ENCODE assay signal across 21 cellular contexts in genomic region chr2:67660871-67661270, GRCh38.
DNase-seq lines count a peak whose midpoint lies in the region; TF ChIP-seq lines count a peak whose summit lies in the region.
"Had no signal": no experiment of that assay in that cellular context is flagged by ENCODE, and none has a peak within 500 bp of the region (broad histone marks: within the 10 kb centered on the region; RNA-seq: fewer than 3 reads in every experiment).

No MANE protein-coding gene starts in this region.

- H3K79me2 ChIP-seq in GM23248 (ENCODE audit: insufficient read depth) (no peaks in the 10 kb centered on the region), neural progenitor cell (ENCODE audit: low read depth) (no peaks in the 10 kb centered on the region), PC-9 (ENCODE audit: low read depth) (no peaks in the 10 kb centered on the region)

- H3K9me3 Mint-ChIP-seq in neural progenitor cell = no peaks in the 10 kb centered on the region
- H3K9me3 Mint-ChIP-seq: CD4-positive, alpha-beta T cell had no signal

- no peaks in the 10 kb centered on the region for H3K4me1 Mint-ChIP-seq in neural progenitor cell

- POLR2A ChIA-PET in PC-9 (lab: Charles Lee; ENCODE audit: unreplicated experiment) = no interaction called here

- H3K4me3 Mint-ChIP-seq in neural progenitor cell = no peak overlapping the region
- H3K4me3 Mint-ChIP-seq: CD4-positive, alpha-beta T cell had no signal

- H3K4me2 ChIP-seq in GM23248 (ENCODE audit: unreplicated experiment) (no peak overlapping the region), neural progenitor cell (peak overlapping the region; percentile 17), PC-9 (no peak overlapping the region)
- H3K4me2 ChIP-seq: BLaER1 had no signal

- H3K4me3 ChIP-seq in AG09309 (ENCODE audit: control insufficient read depth, low read depth, low read length) (no peak overlapping the region), GM23248 (no peak overlapping the region), esophagus muscularis mucosa (no peak overlapping the region), neural progenitor cell (no peak overlapping the region), PC-9 (no peak overlapping the region)
- H3K4me3 ChIP-seq: BLaER1 had no signal

- H3K9ac ChIP-seq in GM23248 (no peak overlapping the region), neural progenitor cell (no peak overlapping the region)
- H3K9ac ChIP-seq: BLaER1 had no signal

- no peaks in the 10 kb centered on the region for H3K27me3 ChIP-seq in GM23248 (replicated peaks; ENCODE audit: insufficient read depth)
- no peaks in the 10 kb centered on the region for H3K27me3 ChIP-seq in esophagus muscularis mucosa
- H3K27me3 ChIP-seq in neural progenitor cell = no peaks in the 10 kb centered on the region
- H3K27me3 ChIP-seq in PC-9 (ENCODE audit: insufficient read depth, low read depth) = no peaks in the 10 kb centered on the region
- H3K27me3 ChIP-seq: BLaER1 had no signal

- no peaks in the 10 kb centered on the region for H4K20me1 ChIP-seq in GM23248 (ENCODE audit: insufficient read depth)
- H4K20me1 ChIP-seq in neural progenitor cell (ENCODE audit: low read depth) = no peaks in the 10 kb centered on the region
- H4K20me1 ChIP-seq in PC-9 (ENCODE audit: insufficient read depth) = no peaks in the 10 kb centered on the region
- H4K20me1 ChIP-seq: BLaER1 had no signal

- CTCF ChIA-PET in PC-9 (lab: Charles Lee) = no interaction called here

- intact Hi-C loops in esophagus muscularis mucosa (cut with DNase I) = no loop called here
- intact Hi-C loops in PC-9 (cut with micrococcal nuclease; ENCODE audit: unreplicated experiment) = no loop called here

- no TSS peak for BruUV-seq in PC-9 (replicated peaks; lab: Mats Ljungman, UMichigan)

- H3K36me3 ChIP-seq in GM23248 (ENCODE audit: low read depth) (no peaks in the 10 kb centered on the region), esophagus muscularis mucosa (no peaks in the 10 kb centered on the region), neural progenitor cell (no peaks in the 10 kb centered on the region), PC-9 (ENCODE audit: low read depth) (no peaks in the 10 kb centered on the region)
- H3K36me3 ChIP-seq: BLaER1 had no signal

- peak; percentile 24 for DNase-seq in AG09309 (ENCODE audit: low read depth)
- peak; percentile 61 for DNase-seq in GM23248
- no peak for DNase-seq in esophagus muscularis mucosa (ENCODE audit: extremely low spot score)
- DNase-seq in neural progenitor cell (ENCODE audit: low spot score) = no peak
- DNase-seq in AG08396 (ENCODE audit: low spot score) = no peak
- DNase-seq in NCI-H187 (lab: John Stamatoyannopoulos, UW) = no peak
- no peak for DNase-seq in iPS-NIHi7 (ENCODE audit: extremely low spot score)
- no peak for DNase-seq in PC-9
- DNase-seq: 8988T; CD4-positive, alpha-beta T cell; COR-L47; KBM-7; MM.1S; NCI-H1048; NCI-H187 treated with DMSO at 0.1 percent for 48 hours; NCI-H2107; NCI-H446 treated with DMSO at 0.1 percent for 48 hours; NCI-H526 treated with DMSO at 0.1 percent for 48 hours; OCI-M1 had no signal

- H3K27ac ChIP-seq in GM23248 (no peak overlapping the region), esophagus muscularis mucosa (replicated peaks in 1 of 4) (peak overlapping the region; percentile 52 to 70 (median 68)), neural progenitor cell (no peak overlapping the region), PC-9 (no peak overlapping the region)
- H3K27ac ChIP-seq: BLaER1, HL-60 had no signal

- no peaks in the 10 kb centered on the region for H3K9me3 ChIP-seq in GM23248 (ENCODE audit: low read depth)
- H3K9me3 ChIP-seq in esophagus muscularis mucosa = peaks cover 0 to 8% (median 2%) of the 10 kb centered on the region in 4 donors
- H3K9me3 ChIP-seq in neural progenitor cell (ENCODE audit: low read depth) = peaks cover 11% of the 10 kb centered on the region
- no peaks in the 10 kb centered on the region for H3K9me3 ChIP-seq in PC-9 (ENCODE audit: insufficient read depth, low read depth)
- H3K9me3 ChIP-seq: BLaER1 had no signal

- H3K4me1 ChIP-seq in GM23248 (ENCODE audit: insufficient read depth) = peaks cover 9% of the 10 kb centered on the region
- H3K4me1 ChIP-seq in esophagus muscularis mucosa = peaks cover 2 to 26% (median 13%) of the 10 kb centered on the region in 4 donors
- peaks cover 14% of the 10 kb centered on the region for H3K4me1 ChIP-seq in neural progenitor cell
- no peaks in the 10 kb centered on the region for H3K4me1 ChIP-seq in PC-9 (replicated peaks; ENCODE audit: insufficient read depth)
- H3K4me1 ChIP-seq: BLaER1 had no signal

- H2AFZ ChIP-seq in GM23248 (peak overlapping the region; percentile 63), neural progenitor cell (replicated peaks) (no peak overlapping the region), PC-9 (no peak overlapping the region)

- no peaks in the 10 kb centered on the region for H3K36me3 Mint-ChIP-seq in neural progenitor cell

- no peaks in the 10 kb centered on the region for H3K27me3 Mint-ChIP-seq in neural progenitor cell (ENCODE audit: insufficient read depth, low read depth)

- in situ Hi-C loops in GM23248 (cut with MboI) = no loop called here

- TF ChIP-seq CTCF in AG09309 (IDR thresholded peaks at IDR 0.05; ENCODE audit: control insufficient read depth, insufficient read depth, low read depth, low read length, missing control alignments) (no peak), esophagus muscularis mucosa (IDR thresholded peaks at IDR 0.05) (no peak), neural progenitor cell (IDR thresholded peaks at IDR 0.05) (no peak), PC-9 (conservative IDR thresholded peaks at IDR 0.05) (no peak)

- H3F3A ChIP-seq in GM23248 (ENCODE audit: insufficient read depth) (no peaks in the 10 kb centered on the region), neural progenitor cell (ENCODE audit: low read depth) (no peaks in the 10 kb centered on the region), PC-9 (ENCODE audit: insufficient read depth, low read depth) (no peaks in the 10 kb centered on the region)

- TF ChIP-seq EP300 in esophagus muscularis mucosa (IDR thresholded peaks at IDR 0.05) = no peak

- TF ChIP-seq POLR2A in esophagus muscularis mucosa (IDR thresholded peaks at IDR 0.05; ENCODE audit: low read depth) = no peak

- no peak overlapping the region for H3K27ac Mint-ChIP-seq in neural progenitor cell
- H3K27ac Mint-ChIP-seq: CD4-positive, alpha-beta T cell had no signal

- no peaks in the 10 kb centered on the region for H3K9me2 ChIP-seq in GM23248 (ENCODE audit: insufficient read depth)
- H3K9me2 ChIP-seq in PC-9 (ENCODE audit: insufficient read depth) = no peaks in the 10 kb centered on the region

Comparison
In these comparisons a context has a peak if more than half of its experiments do, and no peak if none do; other contexts are left out.
1. DNase-seq: peak in AG09309 (single experiment) and GM23248 (single experiment); none in esophagus muscularis mucosa (single experiment), neural progenitor cell (single experiment), AG08396 (single experiment), NCI-H187 (0 of 2), iPS-NIHi7 (single experiment) and PC-9 (0 of 2).
2. H3K27ac ChIP-seq: peak in esophagus muscularis mucosa (4 of 4); none in GM23248 (single experiment), neural progenitor cell (single experiment) and PC-9 (single experiment).